In the genomic region with DNA sequence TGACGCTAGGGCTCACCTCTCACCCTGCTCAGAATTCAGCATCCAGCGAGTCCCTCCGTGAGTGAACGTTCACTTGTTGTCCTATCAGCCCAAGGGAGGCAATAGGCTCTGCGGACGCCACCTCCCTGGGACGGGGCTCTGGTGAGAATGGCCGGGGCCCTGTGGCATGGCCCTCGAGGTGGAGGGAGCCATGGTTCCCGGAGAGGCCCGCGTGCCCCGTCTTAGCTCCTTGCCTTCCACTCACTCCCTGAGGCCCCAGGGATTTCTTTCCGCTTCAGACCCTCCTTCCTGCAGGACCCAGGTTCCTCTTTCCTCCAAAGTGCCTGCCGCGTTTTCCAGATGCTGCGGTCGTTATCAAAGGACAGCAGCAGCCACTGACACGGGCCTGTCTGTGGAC, we compare ENCODE assay signal across 12 cellular contexts. TPM values are rescaled to one million over a fixed set of nuclear protein-coding genes. Genes with fewer than 3 reads are reported as not detected.
DNase-seq lines count a peak whose midpoint lies in the region; ATAC-seq and TF ChIP-seq lines count a peak whose summit lies in the region.
"Had no signal": no experiment of that assay in that cellular context is flagged by ENCODE, and none has a peak within 500 bp of the region (broad histone marks: within the 10 kb centered on the region; RNA-seq: fewer than 3 reads in every experiment).

No MANE protein-coding gene starts in this region.

- H3K27ac ChIP-seq in BLaER1, result no peak overlapping the region
- H3K27ac ChIP-seq in CD8-positive, alpha-beta T cell (ENCODE audit: low read depth, low read length), result peak overlapping the region; percentile 57
- H3K27ac ChIP-seq in naive thymus-derived CD4-positive, alpha-beta T cell (ENCODE audit: low read depth, low read length), result peak overlapping the region; percentile 86
- H3K27ac ChIP-seq: C4-2B, thyroid gland had no signal

- no peak for TF ChIP-seq CTCF in CD8-positive, alpha-beta T cell (IDR thresholded peaks at IDR 0.05)

- POLR2A ChIA-PET in CD8-positive, alpha-beta T cell (lab: Charles Lee), result interaction anchor here (1.8 kb wide), 1 partner anchor 8 kb away, joined by 9 read pairs; no protein-coding TSS in a partner anchor
- POLR2A ChIA-PET in naive thymus-derived CD4-positive, alpha-beta T cell (lab: Charles Lee), result interaction anchor here (0.7 to 2.0 kb wide), 4 partner anchors 9 to 922 kb away, joined by 3 to 13 read pairs (median 6); no protein-coding TSS in a partner anchor

- no peak for DNase-seq in CD8-positive, alpha-beta T cell
- no peak for DNase-seq in naive thymus-derived CD4-positive, alpha-beta T cell
- DNase-seq in NCI-H2081 treated with DMSO at 0.1 percent for 48 hours (lab: John Stamatoyannopoulos, UW), result no peak
- no peak for DNase-seq in NCI-H1436 (lab: John Stamatoyannopoulos, UW)
- DNase-seq in hippocampal formation (lab: John Stamatoyannopoulos, UW), result no peak
- DNase-seq in COR-L47 (lab: John Stamatoyannopoulos, UW), result no peak
- DNase-seq: NCI-H1694 treated with DMSO at 0.1 percent for 48 hours, NCI-H524 treated with DMSO at 0.1 percent for 48 hours had no signal

- no peaks in the 10 kb centered on the region for H3K27me3 Mint-ChIP-seq in CD8-positive, alpha-beta T cell (ENCODE audit: low read depth)
- H3K27me3 Mint-ChIP-seq in activated naive CD8-positive, alpha-beta T cell, result no peaks in the 10 kb centered on the region
- H3K27me3 Mint-ChIP-seq in naive thymus-derived CD4-positive, alpha-beta T cell, result no peaks in the 10 kb centered on the region

- peak overlapping the region; percentile 82 for H3K27ac Mint-ChIP-seq in CD8-positive, alpha-beta T cell
- peak overlapping the region; percentile 94 for H3K27ac Mint-ChIP-seq in activated naive CD8-positive, alpha-beta T cell
- H3K27ac Mint-ChIP-seq in naive thymus-derived CD4-positive, alpha-beta T cell, result peak overlapping the region; percentile 73 to 97 (median 95)

- no peaks in the 10 kb centered on the region for H3K9me3 Mint-ChIP-seq in CD8-positive, alpha-beta T cell
- H3K9me3 Mint-ChIP-seq in activated naive CD8-positive, alpha-beta T cell (ENCODE audit: low read depth), result no peaks in the 10 kb centered on the region
- H3K9me3 Mint-ChIP-seq in naive thymus-derived CD4-positive, alpha-beta T cell, result peaks cover 0 to 2% (median 0%) of the 10 kb centered on the region in 11 donors

- peaks cover 41% of the 10 kb centered on the region for H4K20me1 ChIP-seq in BLaER1

- H3K4me3 ChIP-seq in BLaER1, result no peak overlapping the region
- no peak overlapping the region for H3K4me3 ChIP-seq in CD8-positive, alpha-beta T cell (ENCODE audit: low read depth, low read length)
- no peak overlapping the region for H3K4me3 ChIP-seq in naive thymus-derived CD4-positive, alpha-beta T cell (ENCODE audit: low read length)
- H3K4me3 ChIP-seq: thyroid gland had no signal

- H3K4me1 ChIP-seq in BLaER1, result peaks cover 15% of the 10 kb centered on the region
- peaks cover 18% of the 10 kb centered on the region for H3K4me1 ChIP-seq in CD8-positive, alpha-beta T cell (ENCODE audit: insufficient read depth, low read length)
- H3K4me1 ChIP-seq in naive thymus-derived CD4-positive, alpha-beta T cell (ENCODE audit: control insufficient read depth in 2 of 2, insufficient read depth in 2 of 2, low read length in 2 of 2), result peaks cover 7 to 17% of the 10 kb centered on the region in 2 donors
- H3K4me1 ChIP-seq: thyroid gland had no signal

- H3K9me3 ChIP-seq in BLaER1, result no peaks in the 10 kb centered on the region
- no peaks in the 10 kb centered on the region for H3K9me3 ChIP-seq in CD8-positive, alpha-beta T cell (ENCODE audit: low read length)
- H3K9me3 ChIP-seq in naive thymus-derived CD4-positive, alpha-beta T cell (ENCODE audit: control insufficient read depth in 2 of 3, low read length in 3 of 3), result no peaks in the 10 kb centered on the region
- H3K9me3 ChIP-seq: thyroid gland had no signal

- intact Hi-C loops in CD8-positive, alpha-beta T cell (cut with DNase I, micrococcal nuclease), result no loop called here
- intact Hi-C loops in naive thymus-derived CD4-positive, alpha-beta T cell (cut with micrococcal nuclease), result loop anchor here in 1 of 2 donors (1.0 kb wide), 2 partner anchors 9 to 22 kb away; no protein-coding TSS in a partner anchor

- peak overlapping the region; percentile 58 for H3K4me2 ChIP-seq in BLaER1

- H3K4me3 Mint-ChIP-seq in CD8-positive, alpha-beta T cell, result peak overlapping the region; percentile 12
- H3K4me3 Mint-ChIP-seq in activated naive CD8-positive, alpha-beta T cell, result peak overlapping the region; percentile 77
- peak overlapping the region in 9 of 10 donors; percentile 37 to 82 (median 70) for H3K4me3 Mint-ChIP-seq in naive thymus-derived CD4-positive, alpha-beta T cell

- peaks cover 50% of the 10 kb centered on the region for H3K36me3 Mint-ChIP-seq in CD8-positive, alpha-beta T cell
- peaks cover 20% of the 10 kb centered on the region for H3K36me3 Mint-ChIP-seq in activated naive CD8-positive, alpha-beta T cell
- peaks cover 14 to 39% (median 25%) of the 10 kb centered on the region in 5 donors for H3K36me3 Mint-ChIP-seq in naive thymus-derived CD4-positive, alpha-beta T cell

- H3K9ac ChIP-seq in BLaER1, result no peak overlapping the region

- peaks cover 11% of the 10 kb centered on the region for H3K4me1 Mint-ChIP-seq in CD8-positive, alpha-beta T cell (ENCODE audit: low read depth)
- peaks cover 46% of the 10 kb centered on the region for H3K4me1 Mint-ChIP-seq in activated naive CD8-positive, alpha-beta T cell (ENCODE audit: low read depth)
- H3K4me1 Mint-ChIP-seq in naive thymus-derived CD4-positive, alpha-beta T cell, result peaks cover 6 to 39% (median 14%) of the 10 kb centered on the region in 7 donors

- CTCF ChIA-PET in CD8-positive, alpha-beta T cell (lab: Charles Lee), result no interaction called here
- CTCF ChIA-PET in naive thymus-derived CD4-positive, alpha-beta T cell (lab: Charles Lee), result interaction anchor here (1.2 kb wide), 1 partner anchor 19 kb away, joined by 4 read pairs; no protein-coding TSS in a partner anchor

- H3K27me3 ChIP-seq in BLaER1, result no peaks in the 10 kb centered on the region
- no peaks in the 10 kb centered on the region for H3K27me3 ChIP-seq in CD8-positive, alpha-beta T cell (ENCODE audit: insufficient read depth, low read length)
- no peaks in the 10 kb centered on the region for H3K27me3 ChIP-seq in naive thymus-derived CD4-positive, alpha-beta T cell (ENCODE audit: control insufficient read depth in 2 of 2, insufficient read depth in 2 of 2, low read length in 2 of 2)
- H3K27me3 ChIP-seq: thyroid gland had no signal

- no peak for ATAC-seq in CD8-positive, alpha-beta T cell
- no peak for ATAC-seq in naive thymus-derived CD4-positive, alpha-beta T cell

- peaks cover 84% of the 10 kb centered on the region for H3K36me3 ChIP-seq in BLaER1
- H3K36me3 ChIP-seq in CD8-positive, alpha-beta T cell (ENCODE audit: insufficient read depth, low read length), result peaks cover 21% of the 10 kb centered on the region
- H3K36me3 ChIP-seq in naive thymus-derived CD4-positive, alpha-beta T cell (ENCODE audit: control insufficient read depth in 2 of 3, insufficient read depth in 3 of 3, low read length in 3 of 3), result peaks cover 0 to 40% (median 7%) of the 10 kb centered on the region in 3 experiments

RNA-seq across cellular contexts. Expression of gene EXOC3, which starts 21.5 kb away (rescaled TPM):
- total RNA-seq in CD8-positive, alpha-beta T cell, result 10 to 100 TPM; 82.2 to 85.2 TPM
- 100 to 1,000 TPM in 1 of 5 experiments, 10 to 100 TPM in 4; 79.1 to 105 (median 89.8) TPM for total RNA-seq in naive thymus-derived CD4-positive, alpha-beta T cell
- polyA plus RNA-seq in naive thymus-derived CD4-positive, alpha-beta T cell, result 10 to 100 TPM; 44.3 to 47.5 TPM

RNA-seq across cellular contexts. Expression of gene SLC9A3, which starts 59.8 kb away (rescaled TPM):
- 1 to 10 TPM; 1.8 to 2.0 TPM for total RNA-seq in CD8-positive, alpha-beta T cell
- total RNA-seq in naive thymus-derived CD4-positive, alpha-beta T cell, result 1 to 10 TPM; 1.5 to 3.4 (median 2.4) TPM
- polyA plus RNA-seq in naive thymus-derived CD4-positive, alpha-beta T cell, result 1 to 10 TPM; 3.4 to 5.5 TPM

Comparison
In these comparisons a context has a peak if more than half of its experiments do, and no peak if none do; other contexts are left out.
1. H3K4me3 Mint-ChIP-seq: peak in every context shown above with its lines; median percentile 77 in activated naive CD8-positive, alpha-beta T cell; 70 in naive thymus-derived CD4-positive, alpha-beta T cell; 12 in CD8-positive, alpha-beta T cell.